Comparison of ENCODE assay signal across 8 cellular contexts in the genomic region with DNA sequence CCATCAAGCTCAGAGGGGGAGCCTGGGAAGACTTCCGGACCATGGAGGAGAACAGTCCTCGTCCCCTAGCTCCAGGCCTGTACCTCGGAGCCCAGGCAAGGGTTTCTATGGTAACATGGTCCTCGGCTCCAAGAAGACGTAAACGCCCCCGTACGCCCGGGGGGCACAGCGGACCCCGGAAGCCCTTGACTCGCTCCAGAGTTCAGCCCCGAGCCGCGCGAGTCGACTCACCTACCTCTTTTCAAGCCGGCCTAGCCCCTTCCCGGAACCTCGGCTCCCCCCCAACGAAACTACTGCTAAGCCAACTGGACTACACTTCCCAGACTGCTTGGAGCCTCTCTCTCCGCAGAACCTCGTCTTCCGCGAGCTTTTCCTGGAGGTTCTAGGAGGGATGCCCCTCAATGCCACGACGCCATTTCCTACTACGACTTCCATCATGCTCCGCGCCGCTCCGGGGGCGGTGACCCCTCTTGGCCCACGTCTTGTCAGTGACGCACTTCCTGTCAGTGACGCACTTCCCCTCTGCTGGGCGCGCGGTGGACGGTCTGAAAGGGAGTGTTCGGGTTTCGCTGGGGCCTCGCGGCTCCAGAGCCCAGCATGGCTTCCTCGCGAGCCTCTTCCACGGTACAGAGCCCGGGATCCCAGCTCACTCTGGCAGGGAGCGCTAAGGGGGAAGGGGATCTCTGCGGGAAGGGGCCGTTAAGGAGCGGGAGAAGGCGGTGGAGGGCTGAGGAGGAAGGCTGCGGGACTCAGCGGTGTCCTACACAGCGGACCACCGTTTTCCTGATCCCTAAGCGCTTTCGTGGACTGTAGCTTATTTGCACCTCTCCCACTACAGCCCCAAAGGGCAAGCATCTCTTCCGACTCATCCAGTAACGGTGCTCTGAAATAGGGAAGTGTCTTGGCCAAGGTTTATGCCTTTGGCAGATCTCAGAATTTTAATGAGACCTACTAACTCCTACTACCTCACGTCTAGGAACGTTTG. TPM values are rescaled to one million over a fixed set of nuclear protein-coding genes. Genes with fewer than 3 reads are reported as not detected.
DNase-seq lines count a peak whose midpoint lies in the region; TF ChIP-seq lines count a peak whose summit lies in the region.

TSS of gene CDC26 (minus strand) at position 426 of the 985 bp plus-strand sequence. CDS start 3,065 bp downstream, outside the sequence.
TSS of gene PRPF4 (plus strand) at position 512 of the 985 bp plus-strand sequence. CDS start at position 598, 86 bp downstream.

- TF ChIP-seq EP300 in suprapubic skin (IDR thresholded peaks at IDR 0.05): peak; percentile 35

- H3K27me3 ChIP-seq in suprapubic skin: no peaks in the 10 kb centered on the region

- H3K36me3 ChIP-seq in suprapubic skin: peaks cover 55% of the 10 kb centered on the region

- TF ChIP-seq CTCF in HFFc6 (IDR thresholded peaks at IDR 0.05): no peak
- TF ChIP-seq CTCF in suprapubic skin (IDR thresholded peaks at IDR 0.05): no peak

- peaks cover 24% of the 10 kb centered on the region for H3K4me1 ChIP-seq in suprapubic skin

- H3K4me1 Mint-ChIP-seq in HFFc6 (ENCODE audit: low read depth): peaks cover 20% of the 10 kb centered on the region

- 0% methylated on average over 17 of the region's 63 CpGs for WGBS in suprapubic skin

- DNase-seq in GM04504 (ENCODE audit: low read depth) (peak; percentile 97), HFFc6 (peak; percentile 98), NAMALWA (ENCODE audit: low spot score) (peak; percentile 98), SK-MEL-5 (ENCODE audit: low read depth, low spot score) (peak; percentile 98), germinal center (ENCODE audit: low spot score) (peak; percentile 96), nucleus accumbens (lab: John Stamatoyannopoulos, UW) (peak; percentile 78 to 98 (median 96)), suprapubic skin (ENCODE audit: low spot score in 2 of 2) (peak; percentile 98 to 99)
- DNase-seq in activated naive CD4-positive, alpha-beta T cell treated with Interleukin-2 at 50 U/mL for 16 hours: peak; percentile 97

- in situ Hi-C loops in SK-MEL-5 (cut with HindIII; ENCODE audit: low pct_unique_long_range_greater_than_20kb, low sequenced_read_pairs): no loop called here

- no peaks in the 10 kb centered on the region for H3K27me3 Mint-ChIP-seq in HFFc6 (ENCODE audit: insufficient read depth)

- H3K9me3 Mint-ChIP-seq in HFFc6: no peaks in the 10 kb centered on the region

- peaks cover 38% of the 10 kb centered on the region for H3K36me3 Mint-ChIP-seq in HFFc6 (ENCODE audit: low read depth)

- no peak within 1 kb of the TSS for H3K27ac Mint-ChIP-seq in HFFc6

- peak within 1 kb of the TSS; percentile 72 for H3K4me3 ChIP-seq in suprapubic skin

- H3K9me3 ChIP-seq in suprapubic skin: no peaks in the 10 kb centered on the region

- TF ChIP-seq POLR2A in suprapubic skin (IDR thresholded peaks at IDR 0.05): peak; percentile 72 to 95

- H3K4me3 Mint-ChIP-seq in HFFc6: no peak within 1 kb of the TSS

- H3K27ac ChIP-seq in suprapubic skin: peak within 1 kb of the TSS; percentile 91

RNA-seq across cellular contexts. Expression of gene CDC26, which starts in this region (rescaled TPM):
- 10 to 100 TPM; 27.9 to 37.3 (median 32.9) TPM for total RNA-seq in HFFc6 (2021; fragmentation: NEBNext Ultra II Directional; extraction: Animal tissue kit (Norgen Biotek cat#: 25700))
- 33.7 and 44.8 TPM in 2 replicates for total RNA-seq in SK-MEL-5 (2014; rRNA removed; shearing (Covaris generic))
- polyA plus RNA-seq in SK-MEL-5 (2015; cell fraction: cytosol; rRNA removed): 25.8 and 32.8 TPM in 2 replicates
- 17.4 and 20.0 TPM in 2 replicates for polyA plus RNA-seq in SK-MEL-5 (2015; cell fraction: nucleus; rRNA removed)
- 10 to 100 TPM; 18.8 to 21.9 (median 20.4) TPM for total RNA-seq in suprapubic skin

RNA-seq across cellular contexts. Expression of gene PRPF4, which starts in this region (rescaled TPM):
- total RNA-seq in HFFc6 (2021; fragmentation: NEBNext Ultra II Directional; extraction: Animal tissue kit (Norgen Biotek cat#: 25700)): 10 to 100 TPM; 24.5 to 32.8 (median 29.4) TPM
- 44.7 and 59.0 TPM in 2 replicates for total RNA-seq in SK-MEL-5 (2014; rRNA removed; shearing (Covaris generic))
- polyA plus RNA-seq in SK-MEL-5 (2015; cell fraction: cytosol; rRNA removed): 47.2 and 52.5 TPM in 2 replicates
- 23.8 and 25.5 TPM in 2 replicates for polyA plus RNA-seq in SK-MEL-5 (2015; cell fraction: nucleus; rRNA removed)
- total RNA-seq in suprapubic skin: 10 to 100 TPM; 13.6 to 21.3 (median 17.6) TPM

Comparison
In these comparisons a context has a peak if more than half of its experiments do, and no peak if none do; other contexts are left out.
1. Peak in every context shown above with its lines: DNase-seq, H3K4me3 ChIP-seq and H3K27ac ChIP-seq.